Comparison of ENCODE assay signal across 1 cellular context in the genomic region with DNA sequence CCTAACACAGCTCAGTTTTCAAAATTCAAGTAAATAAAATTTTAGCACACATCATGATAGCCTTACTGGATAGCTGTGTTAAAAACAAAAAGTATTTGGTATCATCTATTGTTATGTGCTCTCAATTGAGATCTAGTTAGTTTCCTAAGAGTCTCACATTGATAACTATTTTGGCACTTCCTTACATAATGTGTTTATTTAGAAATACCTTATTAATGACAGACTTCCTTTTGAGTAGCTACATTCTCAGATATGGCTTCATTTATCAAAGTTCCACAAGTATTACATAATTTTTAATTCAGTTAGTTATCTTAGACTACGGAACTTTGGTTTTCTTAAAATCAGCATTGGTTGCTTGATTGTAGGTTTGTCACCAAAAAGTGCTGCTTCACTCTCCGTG.
A peak's percentile ranks its signal among the peaks of the same experiment; 100 is the strongest.
TF ChIP-seq lines count a peak whose summit lies in the region.

No MANE protein-coding gene starts in this region.

TF ChIP-seq in endothelial cell of umbilical vein, 7 proteins besides CTCF, POLR2A, EP300 and RAD21:
- peak; percentile 49 for TF ChIP-seq JUN (IDR thresholded peaks at IDR 0.05; ENCODE audit: borderline replicate concordance, insufficient read depth, insufficient read length, low read depth)
TF ChIP-seq in endothelial cell of umbilical vein: peak in this region for 1; not testable (repeated sequence) for 6.
